ENCODE assay signal across 6 cellular contexts in genomic region chr16:23510915-23511270, GRCh38. TPM values are rescaled to one million over a fixed set of nuclear protein-coding genes. Genes with fewer than 3 reads are reported as not detected.
DNase-seq lines count a peak whose midpoint lies in the region; ATAC-seq and TF ChIP-seq lines count a peak whose summit lies in the region.
"Not testable (repeated sequence)": the region's sequence is repeated elsewhere in the genome, so short reads cannot be mapped to it uniquely, and the experiment has no call there.

No MANE protein-coding gene starts in this region.

- in situ Hi-C loops in mammary epithelial cell (cut with MboI; ENCODE audit: low sequenced_read_pairs in 2 of 2) = not testable (repeated sequence)

- not testable (repeated sequence) for TF ChIP-seq EP300 in upper lobe of left lung (IDR thresholded peaks at IDR 0.05)

- dilution Hi-C loops in mammary epithelial cell (cut with HindIII; ENCODE audit: low sequenced_read_pairs) = not testable (repeated sequence)

- not testable (repeated sequence) for H3K36me3 ChIP-seq in H7 (replicated peaks; ENCODE audit: control insufficient read depth, insufficient read depth, low read length); mammary epithelial cell (ENCODE audit: insufficient read depth, low read length); hepatocyte (replicated peaks; ENCODE audit: insufficient read depth, low read depth); neutrophil; upper lobe of left lung

- CTCF ChIA-PET in mammary epithelial cell (lab: Charles Lee; ENCODE audit: low non-redundant PET) = not testable (repeated sequence)

- H3K9me2 ChIP-seq in hepatocyte (replicated peaks; ENCODE audit: insufficient read depth) = not testable (repeated sequence)

- H3K9ac ChIP-seq in mammary epithelial cell (ENCODE audit: insufficient read depth, low read length) = not testable (repeated sequence)

- BruUV-seq in mammary epithelial cell (replicated peaks; lab: Mats Ljungman, UMichigan) = not testable (repeated sequence)

- H3K79me2 ChIP-seq in mammary epithelial cell (ENCODE audit: insufficient read depth, low read length) (peaks cover 36% of the 10 kb centered on the region), hepatocyte (peaks cover 42% of the 10 kb centered on the region)

- not testable (repeated sequence) for TF ChIP-seq POLR2A in upper lobe of left lung (IDR thresholded peaks at IDR 0.05)

- H3K27ac ChIP-seq in VCaP = peak overlapping the region; percentile 65; the same call in 1 of the 2 replicates
- not testable (repeated sequence) for H3K27ac ChIP-seq in mammary epithelial cell (ENCODE audit: insufficient read depth, low read depth, low read length); neutrophil
- H3K27ac ChIP-seq in hepatocyte = peak overlapping the region; percentile 49
- peak overlapping the region in 3 of 4 donors; percentile 86 to 92 (median 91) for H3K27ac ChIP-seq in upper lobe of left lung

- H3K4me1 ChIP-seq in mammary epithelial cell (ENCODE audit: insufficient read depth, low read length); hepatocyte (ENCODE audit: insufficient read depth): not testable (repeated sequence)
- H3K4me1 ChIP-seq in neutrophil (ENCODE audit: control insufficient read depth in 1 of 2, insufficient read depth in 1 of 2, low read depth in 1 of 2, low read length in 1 of 2) = peaks cover 24 to 26% of the 10 kb centered on the region in 2 experiments
- H3K4me1 ChIP-seq in upper lobe of left lung = peaks cover 24 to 45% (median 30%) of the 10 kb centered on the region in 4 donors

- H4K20me1 ChIP-seq in mammary epithelial cell (ENCODE audit: insufficient read depth, low read length) = not testable (repeated sequence)
- H4K20me1 ChIP-seq in hepatocyte (ENCODE audit: insufficient read depth, poor library complexity, severe bottlenecking) = peaks cover 34% of the 10 kb centered on the region

- peak overlapping the region; percentile 68 for H3K4me3 ChIP-seq in H7 (ENCODE audit: insufficient read depth, low read depth, low read length)
- peak overlapping the region in 2 of 3 experiments; percentile 54 to 63 for H3K4me3 ChIP-seq in mammary epithelial cell (replicated peaks in 1 of 3; ENCODE audit: insufficient read depth in 1 of 3, low read depth in 2 of 3, low read length in 3 of 3)
- peak overlapping the region; percentile 20 for H3K4me3 ChIP-seq in hepatocyte
- H3K4me3 ChIP-seq in neutrophil (ENCODE audit: low read depth in 1 of 2, low read length in 1 of 2) = peak overlapping the region; percentile 62 to 71
- H3K4me3 ChIP-seq in upper lobe of left lung = peak overlapping the region in 3 of 4 donors; percentile 79 to 99 (median 91)

- peak overlapping the region; percentile 82 for H2AFZ ChIP-seq in mammary epithelial cell (ENCODE audit: low read depth, low read length)
- peak overlapping the region; percentile 83 for H2AFZ ChIP-seq in hepatocyte

- not testable (repeated sequence) for DNase-seq in H7; mammary epithelial cell; hepatocyte (ENCODE audit: low spot score); upper lobe of left lung

- not testable (repeated sequence) for ATAC-seq in upper lobe of left lung (ENCODE audit: low FRiP score in 2 of 2)

- WGBS in mammary epithelial cell (ENCODE audit: low coverage, missing lambda C conversion rate) = 79% methylated on average over 8 of the region's 10 CpGs
- 91% methylated on average over 7 of the region's 10 CpGs for WGBS in hepatocyte (ENCODE audit: low lambda C conversion rate, missing lambda C conversion rate)
- WGBS in upper lobe of left lung, 2 donors = 69% methylated on average over 8 to 10 of the region's 10 CpGs

- not testable (repeated sequence) for H3K27me3 ChIP-seq in H7 (ENCODE audit: control insufficient read depth, insufficient read depth, low read length); mammary epithelial cell (ENCODE audit: insufficient read depth, low read length); hepatocyte; neutrophil; upper lobe of left lung

- TF ChIP-seq CTCF in VCaP (conservative IDR thresholded peaks at IDR 0.05); mammary epithelial cell (conservative IDR thresholded peaks at IDR 0.05 in 1 of 2, IDR thresholded peaks at IDR 0.05 in 1 of 2; ENCODE audit: extremely low read depth in 1 of 2, insufficient read depth in 1 of 2, low read depth in 1 of 2, low read length in 2 of 2); hepatocyte (IDR thresholded peaks at IDR 0.05; ENCODE audit: poor library complexity); neutrophil (IDR thresholded peaks at IDR 0.05); upper lobe of left lung (IDR thresholded peaks at IDR 0.05): not testable (repeated sequence)

- intact Hi-C loops in mammary epithelial cell (cut with micrococcal nuclease) = loop anchor here (1.0 kb wide), 1 partner anchor 25 kb away; no protein-coding TSS in a partner anchor

- peak overlapping the region; percentile 93 for H3K4me2 ChIP-seq in mammary epithelial cell (ENCODE audit: insufficient read depth, low read depth, low read length)
- peak overlapping the region; percentile 100 for H3K4me2 ChIP-seq in hepatocyte

- not testable (repeated sequence) for H3K9me3 ChIP-seq in mammary epithelial cell (replicated peaks; ENCODE audit: insufficient read depth, low read length); hepatocyte (ENCODE audit: low read depth); neutrophil; upper lobe of left lung

RNA-seq across cellular contexts. Expression of gene GGA2, which starts 0.6 kb away (rescaled TPM):
- 23.2 and 34.1 TPM in 2 replicates for total RNA-seq in H7 (2014; rRNA removed; shearing (Covaris generic))
- total RNA-seq in mammary epithelial cell (10 to 100 TPM; 29.2 to 33.2 TPM), hepatocyte (42.4 and 56.4 TPM in 2 replicates), upper lobe of left lung (100 to 1,000 TPM in 5 of 6 donors, 10 to 100 TPM in 1; 84.4 to 197 (median 164) TPM)
- polyA plus RNA-seq in mammary epithelial cell (11.5 TPM), hepatocyte (73.1 and 76.6 TPM in 2 replicates)
- 40.6 TPM for polyA minus RNA-seq in mammary epithelial cell

RNA-seq across cellular contexts. Expression of gene EARS2, which starts 46.3 kb away (rescaled TPM):
- total RNA-seq in H7 (2014; rRNA removed; shearing (Covaris generic)) = 101 and 105 TPM in 2 replicates
- total RNA-seq in mammary epithelial cell (10 to 100 TPM; 30.1 to 47.7 TPM), hepatocyte (19.0 and 26.5 TPM in 2 replicates), upper lobe of left lung (10 to 100 TPM; 11.5 to 38.8 (median 15.9) TPM)
- polyA plus RNA-seq in mammary epithelial cell (25.6 TPM), hepatocyte (23.1 and 25.2 TPM in 2 replicates)
- polyA minus RNA-seq in mammary epithelial cell = 93.5 TPM

RNA-seq across cellular contexts. Expression of gene UBFD1, which starts 46.6 kb away (rescaled TPM):
- total RNA-seq in H7 (2014; rRNA removed; shearing (Covaris generic)) = 68.2 and 72.9 TPM in 2 replicates
- total RNA-seq in mammary epithelial cell = 10 to 100 TPM; 57.3 to 79.7 TPM
- 35.5 TPM for polyA plus RNA-seq in mammary epithelial cell
- polyA minus RNA-seq in mammary epithelial cell = 36.4 TPM
- 107 TPM in 2 replicates for total RNA-seq in hepatocyte
- polyA plus RNA-seq in hepatocyte = 44.5 and 48.6 TPM in 2 replicates
- 100 to 1,000 TPM in 1 of 6 donors, 10 to 100 TPM in 5; 30.2 to 145 (median 62.8) TPM for total RNA-seq in upper lobe of left lung

RNA-seq across cellular contexts. Expression of gene COG7, which starts 57.9 kb away (rescaled TPM):
- total RNA-seq in H7 (2014; rRNA removed; shearing (Covaris generic)) = 17.1 and 26.4 TPM in 2 replicates
- total RNA-seq in mammary epithelial cell (10 to 100 TPM; 19.2 to 20.8 TPM), hepatocyte (11.8 and 15.4 TPM in 2 replicates), upper lobe of left lung (10 to 100 TPM; 16.9 to 61.8 (median 24.8) TPM)
- polyA plus RNA-seq in mammary epithelial cell (20.1 TPM), hepatocyte (13.5 and 14.7 TPM in 2 replicates)
- 12.4 TPM for polyA minus RNA-seq in mammary epithelial cell

Comparison
In these comparisons a context has a peak if more than half of its experiments do, and no peak if none do; other contexts are left out.
1. H3K4me3 ChIP-seq: peak in every context shown above with its lines; median percentile 91 in upper lobe of left lung; 68 in H7; 66 in neutrophil; 58 in mammary epithelial cell; 20 in hepatocyte.